In genomic region chr11:18189476-18190245, GRCh38 we compare ENCODE assay signal across 2 cellular contexts. TPM values are rescaled to one million over a fixed set of nuclear protein-coding genes. Genes with fewer than 3 reads are reported as not detected.
"Had no signal": no experiment of that assay in that cellular context is flagged by ENCODE, and none has a peak within 500 bp of the region (broad histone marks: within the 10 kb centered on the region; RNA-seq: fewer than 3 reads in every experiment).

No MANE protein-coding gene starts in this region.

RNA-seq across cellular contexts. Expression of gene MRGPRX4, which starts 17.0 kb away (rescaled TPM):
- total RNA-seq: G401, GM12878 had no signal
- polyA plus RNA-seq: GM12878 had no signal

RNA-seq across cellular contexts. Expression of gene SAA4, which starts 46.9 kb away (rescaled TPM):
- total RNA-seq: G401, GM12878 had no signal
- polyA plus RNA-seq: GM12878 had no signal

RNA-seq across cellular contexts. Expression of gene MRGPRX3, which starts 57.3 kb away (rescaled TPM):
- total RNA-seq: G401, GM12878 had no signal
- polyA plus RNA-seq: GM12878 had no signal

RNA-seq across cellular contexts. Expression of gene SAA2, which starts 58.8 kb away (rescaled TPM):
- total RNA-seq: G401 had no signal
